1 cellular context compared by ENCODE assay signal in the genomic region with DNA sequence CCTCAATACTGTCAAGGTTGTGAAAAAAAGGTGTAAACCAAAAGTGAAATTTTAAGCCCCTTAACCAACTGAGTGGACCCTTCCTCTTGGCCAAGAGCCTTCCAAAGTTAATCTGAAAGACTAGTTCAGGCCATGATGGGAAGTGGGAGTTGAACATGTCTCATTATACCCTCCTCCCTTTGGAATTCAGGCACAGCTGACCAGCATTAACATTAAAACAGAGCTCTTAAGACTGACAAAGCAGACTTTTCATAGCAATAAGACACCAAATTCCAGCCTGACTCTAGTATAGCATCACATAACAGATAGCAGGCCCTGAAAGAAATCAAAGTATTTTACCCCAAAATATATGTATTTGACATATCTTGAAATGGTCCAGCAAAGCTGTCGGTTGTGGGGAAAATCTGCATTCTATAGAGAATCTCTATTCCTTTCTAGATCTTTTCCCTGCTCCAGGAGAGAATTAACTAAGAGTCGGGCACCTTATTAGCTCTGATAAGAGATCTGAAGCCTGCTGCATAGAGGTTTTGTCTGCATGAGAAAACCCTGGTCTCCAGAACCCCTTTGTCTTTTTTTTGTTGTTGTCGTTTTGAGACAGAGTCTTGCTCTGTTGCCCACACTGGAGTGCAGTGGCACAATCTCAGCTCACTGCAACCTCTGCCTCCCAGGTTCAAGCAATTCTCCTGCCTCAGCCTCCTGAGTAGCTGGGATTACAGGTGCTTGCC.
TF ChIP-seq lines count a peak whose summit lies in the region.

No MANE protein-coding gene starts in this region.

TF ChIP-seq in WTC11, 78 proteins besides CTCF, POLR2A, EP300 and RAD21:
- peak; percentile 51; the same call in 1 of the 2 replicates for TF ChIP-seq TEAD1 (CRISPR knock-in tag; IDR thresholded peaks at IDR 0.05)
